Comparison of ENCODE assay signal across 1 cellular context in the genomic region with DNA sequence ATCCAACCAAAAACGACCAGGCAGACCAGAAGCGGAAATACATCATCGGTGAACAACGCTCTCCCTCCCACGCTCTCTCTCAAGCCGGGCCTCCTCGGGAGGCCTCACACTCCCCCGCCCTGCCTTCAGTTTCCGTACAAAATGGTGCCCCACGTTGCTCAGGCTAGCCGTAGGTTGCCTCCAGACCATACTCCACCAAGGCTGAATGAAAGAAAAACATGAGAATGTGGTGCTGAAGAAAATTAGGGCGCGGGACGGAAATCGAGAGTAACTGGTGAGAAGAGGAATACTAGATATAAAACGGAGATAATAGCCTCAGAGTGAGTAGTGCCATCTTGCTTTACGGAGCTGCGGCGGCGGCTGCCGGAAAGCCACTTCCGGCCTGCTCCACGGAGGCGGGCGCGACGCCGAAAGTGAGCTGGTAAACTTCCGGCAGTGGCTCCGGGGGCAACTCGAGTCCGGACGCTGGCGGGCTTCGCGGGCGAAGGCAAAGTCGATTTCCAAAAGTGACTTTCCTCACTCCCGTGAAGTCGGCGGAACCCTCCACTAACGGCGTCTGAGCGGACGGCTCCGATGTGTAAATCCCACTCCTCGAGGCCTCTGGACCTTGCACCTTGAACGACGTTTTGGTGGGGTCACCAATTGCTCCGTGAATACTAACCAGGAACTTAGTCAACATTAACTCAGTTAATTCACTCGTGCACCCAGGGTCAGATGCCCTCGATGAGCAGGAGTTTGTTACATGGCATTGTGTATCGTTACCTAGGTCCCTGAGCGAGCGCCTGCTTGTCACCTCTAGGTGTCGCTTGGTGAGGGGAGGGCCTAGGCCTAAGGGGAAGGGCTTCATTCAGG.
TF ChIP-seq lines count a peak whose summit lies in the region.

A gene (minus strand): TSS at position 7 of the 852 bp plus-strand sequence. CDS start 980 bp downstream, outside the sequence.

TF ChIP-seq in HepG2, 621 proteins besides CTCF, POLR2A, EP300 and RAD21 (continued from another document and continues in another):
- TF ChIP-seq, protein P1, sequence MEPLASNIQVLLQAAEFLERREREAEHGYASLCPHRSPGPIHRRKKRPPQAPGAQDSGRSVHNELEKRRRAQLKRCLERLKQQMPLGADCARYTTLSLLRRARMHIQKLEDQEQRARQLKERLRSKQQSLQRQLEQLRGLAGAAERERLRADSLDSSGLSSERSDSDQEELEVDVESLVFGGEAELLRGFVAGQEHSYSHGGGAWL (CRISPR knock-in tag; IDR thresholded peaks at IDR 0.05): 0 out of 2 replicates have a peak, but pooled peaks have one; percentile 14
- TF ChIP-seq SOX13 (IDR thresholded peaks at IDR 0.05) (no peak), SOX13 (CRISPR knock-in tag; conservative IDR thresholded peaks at IDR 0.05 in 1 of 2, IDR thresholded peaks at IDR 0.05 in 1 of 2) (peak in 1 of 2 experiments; percentile 40; a peak in 1 of 4 replicates), ZZZ3 (CRISPR knock-in tag; IDR thresholded peaks at IDR 0.05; ENCODE audit: borderline replicate concordance) (0 out of 2 replicates have a peak, but pooled peaks have one; percentile 76), FOXM1 (CRISPR knock-in tag; IDR thresholded peaks at IDR 0.05) (no peak), KLF15 (CRISPR knock-in tag; IDR thresholded peaks at IDR 0.05; ENCODE audit: borderline replicate concordance) (no peak), JUNB (CRISPR knock-in tag; IDR thresholded peaks at IDR 0.05; ENCODE audit: borderline replicate concordance) (peak; percentile 41; the same call in 1 of the 2 replicates), ZNF552 (CRISPR knock-in tag; IDR thresholded peaks at IDR 0.05; ENCODE audit: borderline replicate concordance) (no peak), ZNF317 (CRISPR knock-in tag; IDR thresholded peaks at IDR 0.05) (0 out of 2 replicates have a peak, but pooled peaks have one; percentile 29), YEATS2 (CRISPR knock-in tag; IDR thresholded peaks at IDR 0.05; ENCODE audit: borderline replicate concordance) (peak; percentile 55; the same call in 1 of the 2 replicates), ZNF235 (CRISPR knock-in tag; IDR thresholded peaks at IDR 0.05; ENCODE audit: borderline replicate concordance) (no peak), MYNN (CRISPR knock-in tag; IDR thresholded peaks at IDR 0.05; ENCODE audit: low read depth) (peak; percentile 47; the same call in 1 of the 2 replicates), MYC (CRISPR knock-in tag; IDR thresholded peaks at IDR 0.05; ENCODE audit: borderline replicate concordance) (no peak; the same call in none of the 2 replicates), ZNF879 (CRISPR knock-in tag; IDR thresholded peaks at IDR 0.05) (no peak), ZNF891 (CRISPR knock-in tag; IDR thresholded peaks at IDR 0.05) (peak; percentile 83), KDM2A (CRISPR knock-in tag; IDR thresholded peaks at IDR 0.05; ENCODE audit: borderline replicate concordance, low read depth) (peak; percentile 53), POLR2AphosphoS5 (IDR thresholded peaks at IDR 0.05; ENCODE audit: low read depth, low read length) (peak; percentile 77), ZNF335 (CRISPR knock-in tag; IDR thresholded peaks at IDR 0.05) (peak; percentile 44; the same call in 1 of the 2 replicates), RXRB (CRISPR knock-in tag; IDR thresholded peaks at IDR 0.05; ENCODE audit: borderline replicate concordance) (peak; percentile 31; the same call in 1 of the 2 replicates), ZSCAN9 (CRISPR knock-in tag; IDR thresholded peaks at IDR 0.05; ENCODE audit: borderline replicate concordance) (peak; percentile 63; the same call in 1 of the 2 replicates), ZKSCAN8 (CRISPR knock-in tag; IDR thresholded peaks at IDR 0.05; ENCODE audit: borderline replicate concordance) (0 out of 2 replicates have a peak, but pooled peaks have one; percentile 33), XRCC5 (optimal IDR thresholded peaks at IDR 0.05; ENCODE audit: low read length) (peak; percentile 85), ZNF781 (CRISPR knock-in tag; IDR thresholded peaks at IDR 0.05; ENCODE audit: borderline replicate concordance, not compliant biosample characterization) (peak; percentile 78), HMG20A (CRISPR knock-in tag; IDR thresholded peaks at IDR 0.05; ENCODE audit: borderline replicate concordance) (peak; percentile 53; the same call in 1 of the 2 replicates), BORCS8-MEF2B (CRISPR knock-in tag; IDR thresholded peaks at IDR 0.05) (peak; percentile 66), FOXC1 (CRISPR knock-in tag; IDR thresholded peaks at IDR 0.05; ENCODE audit: borderline replicate concordance) (peak; percentile 54; the same call in 1 of the 2 replicates)
- TF ChIP-seq, protein P2, sequence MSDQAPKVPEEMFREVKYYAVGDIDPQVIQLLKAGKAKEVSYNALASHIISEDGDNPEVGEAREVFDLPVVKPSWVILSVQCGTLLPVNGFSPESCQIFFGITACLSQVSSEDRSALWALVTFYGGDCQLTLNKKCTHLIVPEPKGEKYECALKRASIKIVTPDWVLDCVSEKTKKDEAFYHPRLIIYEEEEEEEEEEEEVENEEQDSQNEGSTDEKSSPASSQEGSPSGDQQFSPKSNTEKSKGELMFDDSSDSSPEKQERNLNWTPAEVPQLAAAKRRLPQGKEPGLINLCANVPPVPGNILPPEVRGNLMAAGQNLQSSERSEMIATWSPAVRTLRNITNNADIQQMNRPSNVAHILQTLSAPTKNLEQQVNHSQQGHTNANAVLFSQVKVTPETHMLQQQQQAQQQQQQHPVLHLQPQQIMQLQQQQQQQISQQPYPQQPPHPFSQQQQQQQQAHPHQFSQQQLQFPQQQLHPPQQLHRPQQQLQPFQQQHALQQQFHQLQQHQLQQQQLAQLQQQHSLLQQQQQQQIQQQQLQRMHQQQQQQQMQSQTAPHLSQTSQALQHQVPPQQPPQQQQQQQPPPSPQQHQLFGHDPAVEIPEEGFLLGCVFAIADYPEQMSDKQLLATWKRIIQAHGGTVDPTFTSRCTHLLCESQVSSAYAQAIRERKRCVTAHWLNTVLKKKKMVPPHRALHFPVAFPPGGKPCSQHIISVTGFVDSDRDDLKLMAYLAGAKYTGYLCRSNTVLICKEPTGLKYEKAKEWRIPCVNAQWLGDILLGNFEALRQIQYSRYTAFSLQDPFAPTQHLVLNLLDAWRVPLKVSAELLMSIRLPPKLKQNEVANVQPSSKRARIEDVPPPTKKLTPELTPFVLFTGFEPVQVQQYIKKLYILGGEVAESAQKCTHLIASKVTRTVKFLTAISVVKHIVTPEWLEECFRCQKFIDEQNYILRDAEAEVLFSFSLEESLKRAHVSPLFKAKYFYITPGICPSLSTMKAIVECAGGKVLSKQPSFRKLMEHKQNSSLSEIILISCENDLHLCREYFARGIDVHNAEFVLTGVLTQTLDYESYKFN (CRISPR knock-in tag; conservative IDR thresholded peaks at IDR 0.05): peak; percentile 34; the same call in 1 of the 2 replicates
- TF ChIP-seq, protein P3, sequence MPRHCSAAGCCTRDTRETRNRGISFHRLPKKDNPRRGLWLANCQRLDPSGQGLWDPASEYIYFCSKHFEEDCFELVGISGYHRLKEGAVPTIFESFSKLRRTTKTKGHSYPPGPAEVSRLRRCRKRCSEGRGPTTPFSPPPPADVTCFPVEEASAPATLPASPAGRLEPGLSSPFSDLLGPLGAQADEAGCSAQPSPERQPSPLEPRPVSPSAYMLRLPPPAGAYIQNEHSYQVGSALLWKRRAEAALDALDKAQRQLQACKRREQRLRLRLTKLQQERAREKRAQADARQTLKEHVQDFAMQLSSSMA (CRISPR knock-in tag; IDR thresholded peaks at IDR 0.05): peak; percentile 85; the same call in 1 of the 2 replicates
- TF ChIP-seq, protein P4, sequence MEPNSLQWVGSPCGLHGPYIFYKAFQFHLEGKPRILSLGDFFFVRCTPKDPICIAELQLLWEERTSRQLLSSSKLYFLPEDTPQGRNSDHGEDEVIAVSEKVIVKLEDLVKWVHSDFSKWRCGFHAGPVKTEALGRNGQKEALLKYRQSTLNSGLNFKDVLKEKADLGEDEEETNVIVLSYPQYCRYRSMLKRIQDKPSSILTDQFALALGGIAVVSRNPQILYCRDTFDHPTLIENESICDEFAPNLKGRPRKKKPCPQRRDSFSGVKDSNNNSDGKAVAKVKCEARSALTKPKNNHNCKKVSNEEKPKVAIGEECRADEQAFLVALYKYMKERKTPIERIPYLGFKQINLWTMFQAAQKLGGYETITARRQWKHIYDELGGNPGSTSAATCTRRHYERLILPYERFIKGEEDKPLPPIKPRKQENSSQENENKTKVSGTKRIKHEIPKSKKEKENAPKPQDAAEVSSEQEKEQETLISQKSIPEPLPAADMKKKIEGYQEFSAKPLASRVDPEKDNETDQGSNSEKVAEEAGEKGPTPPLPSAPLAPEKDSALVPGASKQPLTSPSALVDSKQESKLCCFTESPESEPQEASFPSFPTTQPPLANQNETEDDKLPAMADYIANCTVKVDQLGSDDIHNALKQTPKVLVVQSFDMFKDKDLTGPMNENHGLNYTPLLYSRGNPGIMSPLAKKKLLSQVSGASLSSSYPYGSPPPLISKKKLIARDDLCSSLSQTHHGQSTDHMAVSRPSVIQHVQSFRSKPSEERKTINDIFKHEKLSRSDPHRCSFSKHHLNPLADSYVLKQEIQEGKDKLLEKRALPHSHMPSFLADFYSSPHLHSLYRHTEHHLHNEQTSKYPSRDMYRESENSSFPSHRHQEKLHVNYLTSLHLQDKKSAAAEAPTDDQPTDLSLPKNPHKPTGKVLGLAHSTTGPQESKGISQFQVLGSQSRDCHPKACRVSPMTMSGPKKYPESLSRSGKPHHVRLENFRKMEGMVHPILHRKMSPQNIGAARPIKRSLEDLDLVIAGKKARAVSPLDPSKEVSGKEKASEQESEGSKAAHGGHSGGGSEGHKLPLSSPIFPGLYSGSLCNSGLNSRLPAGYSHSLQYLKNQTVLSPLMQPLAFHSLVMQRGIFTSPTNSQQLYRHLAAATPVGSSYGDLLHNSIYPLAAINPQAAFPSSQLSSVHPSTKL (CRISPR knock-in tag; IDR thresholded peaks at IDR 0.05): peak; percentile 39
- TF ChIP-seq, protein P5, sequence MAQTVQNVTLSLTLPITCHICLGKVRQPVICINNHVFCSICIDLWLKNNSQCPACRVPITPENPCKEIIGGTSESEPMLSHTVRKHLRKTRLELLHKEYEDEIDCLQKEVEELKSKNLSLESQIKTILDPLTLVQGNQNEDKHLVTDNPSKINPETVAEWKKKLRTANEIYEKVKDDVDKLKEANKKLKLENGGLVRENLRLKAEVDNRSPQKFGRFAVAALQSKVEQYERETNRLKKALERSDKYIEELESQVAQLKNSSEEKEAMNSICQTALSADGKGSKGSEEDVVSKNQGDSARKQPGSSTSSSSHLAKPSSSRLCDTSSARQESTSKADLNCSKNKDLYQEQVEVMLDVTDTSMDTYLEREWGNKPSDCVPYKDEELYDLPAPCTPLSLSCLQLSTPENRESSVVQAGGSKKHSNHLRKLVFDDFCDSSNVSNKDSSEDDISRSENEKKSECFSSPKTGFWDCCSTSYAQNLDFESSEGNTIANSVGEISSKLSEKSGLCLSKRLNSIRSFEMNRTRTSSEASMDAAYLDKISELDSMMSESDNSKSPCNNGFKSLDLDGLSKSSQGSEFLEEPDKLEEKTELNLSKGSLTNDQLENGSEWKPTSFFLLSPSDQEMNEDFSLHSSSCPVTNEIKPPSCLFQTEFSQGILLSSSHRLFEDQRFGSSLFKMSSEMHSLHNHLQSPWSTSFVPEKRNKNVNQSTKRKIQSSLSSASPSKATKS (CRISPR knock-in tag; IDR thresholded peaks at IDR 0.05): peak; percentile 84
- TF ChIP-seq, protein P6, sequence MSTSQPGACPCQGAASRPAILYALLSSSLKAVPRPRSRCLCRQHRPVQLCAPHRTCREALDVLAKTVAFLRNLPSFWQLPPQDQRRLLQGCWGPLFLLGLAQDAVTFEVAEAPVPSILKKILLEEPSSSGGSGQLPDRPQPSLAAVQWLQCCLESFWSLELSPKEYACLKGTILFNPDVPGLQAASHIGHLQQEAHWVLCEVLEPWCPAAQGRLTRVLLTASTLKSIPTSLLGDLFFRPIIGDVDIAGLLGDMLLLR (CRISPR knock-in tag; IDR thresholded peaks at IDR 0.05): 0 out of 2 replicates have a peak, but pooled peaks have one; percentile 4
- TF ChIP-seq, protein P7, sequence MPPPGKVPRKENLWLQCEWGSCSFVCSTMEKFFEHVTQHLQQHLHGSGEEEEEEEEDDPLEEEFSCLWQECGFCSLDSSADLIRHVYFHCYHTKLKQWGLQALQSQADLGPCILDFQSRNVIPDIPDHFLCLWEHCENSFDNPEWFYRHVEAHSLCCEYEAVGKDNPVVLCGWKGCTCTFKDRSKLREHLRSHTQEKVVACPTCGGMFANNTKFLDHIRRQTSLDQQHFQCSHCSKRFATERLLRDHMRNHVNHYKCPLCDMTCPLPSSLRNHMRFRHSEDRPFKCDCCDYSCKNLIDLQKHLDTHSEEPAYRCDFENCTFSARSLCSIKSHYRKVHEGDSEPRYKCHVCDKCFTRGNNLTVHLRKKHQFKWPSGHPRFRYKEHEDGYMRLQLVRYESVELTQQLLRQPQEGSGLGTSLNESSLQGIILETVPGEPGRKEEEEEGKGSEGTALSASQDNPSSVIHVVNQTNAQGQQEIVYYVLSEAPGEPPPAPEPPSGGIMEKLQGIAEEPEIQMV (CRISPR knock-in tag; IDR thresholded peaks at IDR 0.05; ENCODE audit: low read depth): no peak; the same call in 1 of the 2 replicates
- TF ChIP-seq, protein P8, sequence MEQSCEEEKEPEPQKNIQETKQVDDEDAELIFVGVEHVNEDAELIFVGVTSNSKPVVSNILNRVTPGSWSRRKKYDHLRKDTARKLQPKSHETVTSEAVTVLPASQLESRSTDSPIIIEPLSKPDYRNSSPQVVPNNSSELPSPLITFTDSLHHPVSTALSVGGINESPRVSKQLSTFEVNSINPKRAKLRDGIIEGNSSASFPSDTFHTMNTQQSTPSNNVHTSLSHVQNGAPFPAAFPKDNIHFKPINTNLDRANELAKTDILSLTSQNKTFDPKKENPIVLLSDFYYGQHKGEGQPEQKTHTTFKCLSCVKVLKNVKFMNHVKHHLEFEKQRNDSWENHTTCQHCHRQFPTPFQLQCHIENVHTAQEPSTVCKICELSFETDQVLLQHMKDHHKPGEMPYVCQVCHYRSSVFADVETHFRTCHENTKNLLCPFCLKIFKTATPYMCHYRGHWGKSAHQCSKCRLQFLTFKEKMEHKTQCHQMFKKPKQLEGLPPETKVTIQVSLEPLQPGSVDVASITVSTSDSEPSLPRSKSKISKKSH (CRISPR knock-in tag; IDR thresholded peaks at IDR 0.05; ENCODE audit: borderline replicate concordance): peak; percentile 82; the same call in 1 of the 2 replicates
- TF ChIP-seq, protein P9, sequence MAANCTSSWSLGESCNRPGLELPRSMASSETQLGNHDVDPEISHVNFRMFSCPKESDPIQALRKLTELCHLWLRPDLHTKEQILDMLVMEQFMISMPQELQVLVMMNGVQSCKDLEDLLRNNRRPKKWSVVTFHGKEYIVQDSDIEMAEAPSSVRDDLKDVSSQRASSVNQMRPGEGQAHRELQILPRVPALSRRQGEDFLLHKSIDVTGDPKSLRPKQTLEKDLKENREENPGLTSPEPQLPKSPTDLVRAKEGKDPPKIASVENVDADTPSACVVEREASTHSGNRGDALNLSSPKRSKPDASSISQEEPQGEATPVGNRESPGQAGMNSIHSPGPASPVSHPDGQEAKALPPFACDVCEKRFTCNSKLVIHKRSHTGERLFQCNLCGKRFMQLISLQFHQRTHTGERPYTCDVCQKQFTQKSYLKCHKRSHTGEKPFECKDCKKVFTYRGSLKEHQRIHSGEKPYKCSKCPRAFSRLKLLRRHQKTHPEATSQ (CRISPR knock-in tag; IDR thresholded peaks at IDR 0.05; ENCODE audit: borderline replicate concordance): no peak
- TF ChIP-seq, protein P10, sequence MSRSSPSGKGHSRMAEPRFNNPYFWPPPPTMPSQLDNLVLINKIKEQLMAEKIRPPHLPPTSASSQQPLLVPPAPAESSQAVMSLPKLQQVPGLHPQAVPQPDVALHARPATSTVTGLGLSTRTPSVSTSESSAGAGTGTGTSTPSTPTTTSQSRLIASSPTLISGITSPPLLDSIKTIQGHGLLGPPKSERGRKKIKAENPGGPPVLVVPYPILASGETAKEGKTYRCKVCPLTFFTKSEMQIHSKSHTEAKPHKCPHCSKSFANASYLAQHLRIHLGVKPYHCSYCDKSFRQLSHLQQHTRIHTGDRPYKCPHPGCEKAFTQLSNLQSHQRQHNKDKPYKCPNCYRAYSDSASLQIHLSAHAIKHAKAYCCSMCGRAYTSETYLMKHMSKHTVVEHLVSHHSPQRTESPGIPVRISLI (CRISPR knock-in tag; IDR thresholded peaks at IDR 0.05; ENCODE audit: borderline replicate concordance): peak; percentile 38; the same call in 1 of the 2 replicates
